In genomic region chr9:33485312-33485711, GRCh38 we compare ENCODE assay signal across 2 cellular contexts. TPM values are rescaled to one million over a fixed set of nuclear protein-coding genes. Genes with fewer than 3 reads are reported as not detected.
"Had no signal": no experiment of that assay in that cellular context is flagged by ENCODE, and none has a peak within 500 bp of the region (broad histone marks: within the 10 kb centered on the region; RNA-seq: fewer than 3 reads in every experiment).

No MANE protein-coding gene starts in this region.

RNA-seq across cellular contexts. Expression of gene ANKRD18B, which starts 38.7 kb away (rescaled TPM):
- polyA plus RNA-seq: adrenal gland, aorta had no signal
